8 cellular contexts compared by ENCODE assay signal in genomic region chr9:5832543-5833529, GRCh38. TPM values are rescaled to one million over a fixed set of nuclear protein-coding genes. Genes with fewer than 3 reads are reported as not detected.
DNase-seq lines count a peak whose midpoint lies in the region; ATAC-seq, FAIRE-seq and TF ChIP-seq lines count a peak whose summit lies in the region.

ERMP1 (minus strand) TSS chr9:5833117; CDS start chr9:5833027, 90 bp downstream.

- H3K36me3 Mint-ChIP-seq in progenitor cell of endocrine pancreas (ENCODE audit: insufficient read depth), result no peaks in the 10 kb centered on the region

- peak within 1 kb of the TSS in 9 of 10 donors; percentile 68 to 87 (median 77) for H3K27ac ChIP-seq in heart right ventricle
- H3K27ac ChIP-seq in upper lobe of right lung, result peak within 1 kb of the TSS; percentile 80

- peak within 1 kb of the TSS; percentile 87 for H3K4me3 ChIP-seq in adipocyte (ENCODE audit: low read length)
- peak within 1 kb of the TSS; percentile 33 to 96 (median 86) for H3K4me3 ChIP-seq in heart right ventricle
- peak within 1 kb of the TSS; percentile 95 for H3K4me3 ChIP-seq in upper lobe of right lung

- FAIRE-seq in GM12892 (lab: Jason Lieb, UNC), result peak; percentile 85

- peak; percentile 74 for TF ChIP-seq POLR2A in GM12892 (IDR thresholded peaks at IDR 0.05; ENCODE audit: low read depth, low read length)

- H3K36me3 ChIP-seq in adipocyte (ENCODE audit: control insufficient read depth, insufficient read depth, low read length, severe bottlenecking), result no peaks in the 10 kb centered on the region
- H3K36me3 ChIP-seq in heart right ventricle, result peaks cover 0 to 14% (median 0%) of the 10 kb centered on the region in 9 donors
- H3K36me3 ChIP-seq in upper lobe of right lung, result peaks cover 8% of the 10 kb centered on the region

- H3K27ac Mint-ChIP-seq in progenitor cell of endocrine pancreas, result peak within 1 kb of the TSS; percentile 94

- H3K9me3 ChIP-seq in adipocyte (ENCODE audit: control insufficient read depth, low read length) (no peaks in the 10 kb centered on the region), heart right ventricle (no peaks in the 10 kb centered on the region), upper lobe of right lung (no peaks in the 10 kb centered on the region)

- peaks cover 16% of the 10 kb centered on the region for H3K4me1 Mint-ChIP-seq in progenitor cell of endocrine pancreas (ENCODE audit: low read depth)

- WGBS in heart right ventricle, 2 donors, result 0% methylated on average over 65 to 94 of the region's 95 CpGs

- H3K9me3 Mint-ChIP-seq in progenitor cell of endocrine pancreas (ENCODE audit: low read depth), result no peaks in the 10 kb centered on the region

- ATAC-seq in HG02798 (IDR thresholded peaks at IDR 0.05; ENCODE audit: poor library complexity, unreplicated experiment) (peak; percentile 88), heart right ventricle (peak; percentile 94 to 96 (median 96)), upper lobe of right lung (peak; percentile 98)

- peak within 1 kb of the TSS; percentile 84 for H3K9ac ChIP-seq in adipocyte (ENCODE audit: low read length)

- intact Hi-C loops in heart right ventricle (cut with DNase I), result loop anchor here in 1 of 10 donors (10.0 kb wide), 1 partner anchor 208 kb away; the partner anchor contains the start of gene RIC1
- intact Hi-C loops in upper lobe of right lung (cut with DNase I), result no loop called here

- H3K4me3 Mint-ChIP-seq in progenitor cell of endocrine pancreas (ENCODE audit: low read depth), result peak within 1 kb of the TSS; percentile 82

- H3K27me3 ChIP-seq in adipocyte (replicated peaks; ENCODE audit: control insufficient read depth, insufficient read depth, low read length), result no peaks in the 10 kb centered on the region
- no peaks in the 10 kb centered on the region for H3K27me3 ChIP-seq in heart right ventricle
- H3K27me3 ChIP-seq in upper lobe of right lung, result no peaks in the 10 kb centered on the region

- H3K4me1 ChIP-seq in adipocyte (ENCODE audit: control insufficient read depth, insufficient read depth, low read length) (peaks cover 16% of the 10 kb centered on the region), heart right ventricle (peaks cover 0 to 30% (median 18%) of the 10 kb centered on the region in 9 donors), upper lobe of right lung (peaks cover 16% of the 10 kb centered on the region)

- H3K27me3 Mint-ChIP-seq in progenitor cell of endocrine pancreas, result no peaks in the 10 kb centered on the region

- TF ChIP-seq CTCF in heart right ventricle (IDR thresholded peaks at IDR 0.05), result peak; percentile 72 to 98 (median 89)
- peak; percentile 98 for TF ChIP-seq CTCF in progenitor cell of endocrine pancreas (IDR thresholded peaks at IDR 0.05; ENCODE audit: unreplicated experiment)
- TF ChIP-seq CTCF in upper lobe of right lung (IDR thresholded peaks at IDR 0.05), result peak; percentile 88

- DNase-seq in GM12892 (ENCODE audit: insufficient read length) (peak; percentile 71), NCI-H1417 (lab: John Stamatoyannopoulos, UW) (peak; percentile 81 to 87 (median 85)), T follicular helper cell (ENCODE audit: low read depth) (peak; percentile 82), adipocyte (ENCODE audit: low read depth) (peak; percentile 93), heart right ventricle (peak; percentile 89 to 92), progenitor cell of endocrine pancreas (ENCODE audit: low spot score, unreplicated experiment) (peak; percentile 86), upper lobe of right lung (peak; percentile 93)

RNA-seq across cellular contexts. Expression of gene ERMP1, which starts in this region (rescaled TPM):
- polyA plus RNA-seq in GM12892 (2012; ENCODE audit: missing spikeins), result 8.4 TPM
- total RNA-seq in heart right ventricle (10 to 100 TPM; 17.0 to 26.2 (median 22.9) TPM), progenitor cell of endocrine pancreas (20.3 and 21.2 TPM in 2 replicates), upper lobe of right lung (34.8 TPM)
- polyA plus RNA-seq in heart right ventricle, result 1 to 10 TPM; 5.1 to 5.3 TPM

Comparison
In these comparisons a context has a peak if more than half of its experiments do, and no peak if none do; other contexts are left out.
1. Peak in every context shown above with its lines: DNase-seq, ATAC-seq, H3K4me3 ChIP-seq and H3K27ac ChIP-seq.